1 cellular context compared by ENCODE assay signal in genomic region chrX:37905436-37906147, GRCh38.
TF ChIP-seq lines count a peak whose summit lies in the region.

No MANE protein-coding gene starts in this region.

TF ChIP-seq in H1, 55 proteins besides CTCF, POLR2A, EP300 and RAD21 (continued from another document):
- TF ChIP-seq JUN (IDR thresholded peaks at IDR 0.05; ENCODE audit: low read depth, low read length) (0 out of 2 replicates have a peak, but pooled peaks have one; percentile 61), SIX5 (IDR thresholded peaks at IDR 0.05; ENCODE audit: low read depth, low read length) (no peak), CREB1 (IDR thresholded peaks at IDR 0.05) (no peak), TAF7 (optimal IDR thresholded peaks at IDR 0.05; ENCODE audit: borderline replicate concordance, low read depth, low read length) (no peak), JUND (IDR thresholded peaks at IDR 0.05; ENCODE audit: low read length) (peak; percentile 93), ZNF274 (IDR thresholded peaks at IDR 0.05; ENCODE audit: borderline replicate concordance, extremely low read depth, low read length) (no peak), BCL11A (IDR thresholded peaks at IDR 0.05; ENCODE audit: low read depth in 2 of 2, low read length in 2 of 2) (no peak), RBBP5 (IDR thresholded peaks at IDR 0.05; ENCODE audit: borderline replicate concordance, low read depth, low read length) (peak; percentile 61; the same call in 1 of the 2 replicates), MAX (IDR thresholded peaks at IDR 0.05) (0 out of 2 replicates have a peak, but pooled peaks have one; percentile 14), KDM4A (IDR thresholded peaks at IDR 0.05; ENCODE audit: low read depth, low read length, severe bottlenecking) (peak; percentile 67), CBX8 (IDR thresholded peaks at IDR 0.05; ENCODE audit: borderline replicate concordance, low read depth, low read length) (no peak), CEBPB (IDR thresholded peaks at IDR 0.05; ENCODE audit: low read depth, low read length) (no peak)
